17 cellular contexts compared by ENCODE assay signal in genomic region chr7:131003634-131004033, GRCh38.
"Had no signal": no experiment of that assay in that cellular context is flagged by ENCODE, and none has a peak within 500 bp of the region (broad histone marks: within the 10 kb centered on the region; RNA-seq: fewer than 3 reads in every experiment).

No MANE protein-coding gene starts in this region.

- H3K27me3 Mint-ChIP-seq: stimulated activated naive CD8-positive, alpha-beta T cell treated with anti-CD3 and anti-CD28 coated beads, Interleukin-15, amount 100 ng/mL, for 72 hours had no signal

- ATAC-seq: left cardiac atrium; left ventricle myocardium superior; pancreas; right cardiac atrium; stimulated activated naive CD8-positive, alpha-beta T cell treated with anti-CD3 and anti-CD28 coated beads, Interleukin-15, amount 100 ng/mL, for 72 hours had no signal

- H3K9me3 Mint-ChIP-seq: nephron had no signal

- H3K27ac ChIP-seq: coronary artery, hepatocyte, pancreas, testis had no signal

- H3K36me3 ChIP-seq: pancreas had no signal

- H3K4me3 ChIP-seq: coronary artery, hepatocyte, pancreas, smooth muscle cell, testis, tibial nerve had no signal

- H3K9me3 ChIP-seq: pancreas, testis had no signal

- DNase-seq: effector CD4-positive, alpha-beta T cell; foreskin melanocyte; kidney; left cardiac atrium; left ventricle myocardium superior; occipital lobe; pancreas; right cardiac atrium; stimulated activated CD4-positive, alpha-beta T cell treated with anti-CD3 and anti-CD28 coated beads, Interleukin-2, amount 100 ng/mL, for 48 hours; stimulated activated naive CD8-positive, alpha-beta T cell treated with anti-CD3 and anti-CD28 coated beads, Interleukin-15, amount 100 ng/mL, for 72 hours; testis had no signal

- H3K27ac Mint-ChIP-seq: nephron; progenitor cell of endocrine pancreas; stimulated activated naive CD8-positive, alpha-beta T cell treated with anti-CD3 and anti-CD28 coated beads, Interleukin-15, amount 100 ng/mL, for 72 hours had no signal

- H3K27me3 ChIP-seq: hepatocyte, pancreas, testis, tibial nerve had no signal

- H3K4me3 Mint-ChIP-seq: nephron; stimulated activated naive CD8-positive, alpha-beta T cell treated with anti-CD3 and anti-CD28 coated beads, Interleukin-15, amount 100 ng/mL, for 72 hours had no signal
